ENCODE assay signal across 9 cellular contexts in the genomic region with DNA sequence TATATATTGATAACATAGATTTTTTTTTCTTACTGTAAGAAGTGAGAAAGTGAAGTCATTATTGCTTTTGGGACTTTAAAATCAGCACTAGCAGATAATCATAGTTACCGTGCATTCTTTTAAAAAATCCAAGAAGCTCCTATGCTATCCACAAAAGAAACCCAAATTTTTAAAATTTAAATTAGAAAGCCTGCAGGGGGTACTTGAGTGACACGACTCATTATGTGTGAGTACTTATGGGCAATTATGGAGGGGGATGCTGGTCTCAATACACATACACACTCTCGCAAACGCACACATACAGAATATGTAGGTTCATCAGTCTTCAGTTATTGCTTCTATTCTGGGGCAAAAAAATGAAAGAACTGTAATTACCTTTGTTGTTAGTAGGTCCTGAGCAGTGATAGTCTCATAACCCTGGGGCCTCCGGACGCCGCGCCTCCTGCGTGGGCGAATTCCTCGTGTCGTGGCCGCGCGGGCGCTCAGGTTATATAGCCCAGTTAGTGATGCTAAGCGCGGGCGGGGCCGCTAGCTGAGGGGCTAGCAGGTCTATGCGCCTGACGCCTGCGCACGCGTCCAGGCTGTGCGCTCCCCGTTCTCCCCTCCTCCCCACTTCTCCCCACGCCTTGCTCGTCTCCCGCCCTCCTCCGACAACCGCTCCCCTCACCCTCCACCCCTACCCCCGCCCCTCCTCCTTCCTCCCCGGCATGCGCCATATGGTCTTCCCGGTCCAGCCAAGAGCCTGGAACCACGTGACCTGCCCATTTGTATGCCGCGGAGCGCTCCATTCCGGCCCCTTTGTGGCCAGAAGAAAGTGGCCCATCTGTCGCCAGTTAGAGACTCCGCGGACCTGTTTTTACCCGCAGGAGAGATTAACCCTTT. TPM values are rescaled to one million over a fixed set of nuclear protein-coding genes. Genes with fewer than 3 reads are reported as not detected.
DNase-seq lines count a peak whose midpoint lies in the region; ATAC-seq, FAIRE-seq and TF ChIP-seq lines count a peak whose summit lies in the region.
"Had no signal": no experiment of that assay in that cellular context is flagged by ENCODE, and none has a peak within 500 bp of the region (broad histone marks: within the 10 kb centered on the region; RNA-seq: fewer than 3 reads in every experiment).

Gene NEUROD1 (minus strand): TSS at position 463 of the 882 bp plus-strand sequence. CDS start 1,657 bp downstream, outside the sequence.

- H3K4me3 ChIP-seq in muscle layer of duodenum (ENCODE audit: low read depth in 1 of 2, low read length in 2 of 2) = peak within 1 kb of the TSS; percentile 19 to 44

- no peak within 1 kb of the TSS for H3K27ac ChIP-seq in muscle layer of duodenum (ENCODE audit: low read length)

- intact Hi-C loops in activated T-helper 2 cell treated with anti-CD3 and anti-CD28 coated beads, Interferon-gamma antibody, Interleukin-2, Interleukin-4, amounts not matched to agents 10 μg/mL and 5 μg/mL and 100 μg/mL, durations not matched to agents 14 hours and 24 hours and 36 hours (cut with micrococcal nuclease) = no loop called here

- no peaks in the 10 kb centered on the region for H3K9me3 ChIP-seq in muscle layer of duodenum (ENCODE audit: control insufficient read depth in 1 of 2, low read length in 2 of 2)

- ATAC-seq in HG03354 (IDR thresholded peaks at IDR 0.05; ENCODE audit: poor library complexity, severe bottlenecking, unreplicated experiment) = peak; percentile 54
- ATAC-seq: HCT116 had no signal

- peaks cover 75% of the 10 kb centered on the region for H3K27me3 ChIP-seq in muscle layer of duodenum (ENCODE audit: low read depth, low read length)

- peak; percentile 29 for FAIRE-seq in D721Med (lab: Jason Lieb, UNC)

- H3K36me3 ChIP-seq in muscle layer of duodenum (ENCODE audit: control insufficient read depth in 1 of 2, insufficient read depth in 2 of 2, low read length in 2 of 2) = no peaks in the 10 kb centered on the region

- peaks cover 80% of the 10 kb centered on the region for H3K27me3 Mint-ChIP-seq in activated T-helper 2 cell treated with anti-CD3 and anti-CD28 coated beads, Interferon-gamma antibody, Interleukin-2, Interleukin-4, amounts not matched to agents 10 μg/mL and 5 μg/mL and 100 μg/mL, durations not matched to agents 14 hours and 24 hours and 36 hours (ENCODE audit: low read depth)

- peaks cover 0 to 40% of the 10 kb centered on the region in 2 donors for H3K4me1 ChIP-seq in muscle layer of duodenum (ENCODE audit: control insufficient read depth in 1 of 2, insufficient read depth in 2 of 2, low read length in 2 of 2)

- DNase-seq in D721Med (ENCODE audit: insufficient read length, low spot score) = peak; percentile 77
- DNase-seq in activated T-helper 2 cell treated with anti-CD3 and anti-CD28 coated beads, Interferon-gamma antibody, Interleukin-2, Interleukin-4, amounts not matched to agents 10 μg/mL and 5 μg/mL and 100 μg/mL, durations not matched to agents 14 hours and 24 hours and 36 hours (ENCODE audit: low spot score) = no peak
- no peak for DNase-seq in CD1c-positive myeloid dendritic cell (ENCODE audit: extremely low spot score)
- no peak for DNase-seq in LoVo (ENCODE audit: low spot score)
- DNase-seq in activated CD4-positive, CD25-positive, alpha-beta regulatory T cell (lab: John Stamatoyannopoulos, UW) = no peak
- no peak for DNase-seq in central memory CD4-positive, alpha-beta T cell

- H3K4me1 Mint-ChIP-seq in activated T-helper 2 cell treated with anti-CD3 and anti-CD28 coated beads, Interferon-gamma antibody, Interleukin-2, Interleukin-4, amounts not matched to agents 10 μg/mL and 5 μg/mL and 100 μg/mL, durations not matched to agents 14 hours and 24 hours and 36 hours (ENCODE audit: low read depth) = peaks cover 29% of the 10 kb centered on the region

- no peak within 1 kb of the TSS for H3K27ac Mint-ChIP-seq in activated T-helper 2 cell treated with anti-CD3 and anti-CD28 coated beads, Interferon-gamma antibody, Interleukin-2, Interleukin-4, amounts not matched to agents 10 μg/mL and 5 μg/mL and 100 μg/mL, durations not matched to agents 14 hours and 24 hours and 36 hours

- H3K36me3 Mint-ChIP-seq in activated T-helper 2 cell treated with anti-CD3 and anti-CD28 coated beads, Interferon-gamma antibody, Interleukin-2, Interleukin-4, amounts not matched to agents 10 μg/mL and 5 μg/mL and 100 μg/mL, durations not matched to agents 14 hours and 24 hours and 36 hours (ENCODE audit: low read depth) = peaks cover 11% of the 10 kb centered on the region

- no peak for TF ChIP-seq CTCF in D721Med (IDR thresholded peaks at IDR 0.05; ENCODE audit: insufficient read depth, missing control alignments)

- peak within 1 kb of the TSS; percentile 53 for H3K4me3 Mint-ChIP-seq in activated T-helper 2 cell treated with anti-CD3 and anti-CD28 coated beads, Interferon-gamma antibody, Interleukin-2, Interleukin-4, amounts not matched to agents 10 μg/mL and 5 μg/mL and 100 μg/mL, durations not matched to agents 14 hours and 24 hours and 36 hours (ENCODE audit: low read depth)

- peaks cover 14% of the 10 kb centered on the region for H3K9me3 Mint-ChIP-seq in activated T-helper 2 cell treated with anti-CD3 and anti-CD28 coated beads, Interferon-gamma antibody, Interleukin-2, Interleukin-4, amounts not matched to agents 10 μg/mL and 5 μg/mL and 100 μg/mL, durations not matched to agents 14 hours and 24 hours and 36 hours

RNA-seq across cellular contexts. Expression of gene NEUROD1, which starts in this region (rescaled TPM):
- not detected in 2 replicates for total RNA-seq in activated T-helper 2 cell treated with anti-CD3 and anti-CD28 coated beads, Interferon-gamma antibody, Interleukin-2, Interleukin-4, amounts not matched to agents 10 μg/mL and 5 μg/mL and 100 μg/mL, durations not matched to agents 14 hours and 24 hours and 36 hours
